ENCODE assay signal across 8 cellular contexts in the genomic region with DNA sequence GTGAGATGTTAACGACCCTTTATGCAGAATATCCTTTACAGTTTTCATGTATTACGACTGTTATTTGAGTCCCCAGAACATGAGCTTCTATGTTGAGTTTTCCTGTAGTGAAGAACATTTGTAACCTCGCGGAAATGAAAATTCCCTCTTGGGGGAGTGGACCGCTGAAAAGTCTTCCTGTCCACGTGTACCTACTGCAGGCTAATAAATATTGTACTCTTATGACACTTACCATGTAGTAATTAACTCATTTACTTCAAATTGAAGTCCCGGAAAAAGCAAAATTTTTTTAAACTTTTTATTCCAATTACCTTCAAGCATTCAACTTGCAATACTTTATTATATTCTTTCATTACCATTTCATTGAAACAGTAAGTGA. TPM values are rescaled to one million over a fixed set of nuclear protein-coding genes. Genes with fewer than 3 reads are reported as not detected.
DNase-seq lines count a peak whose midpoint lies in the region; ATAC-seq and TF ChIP-seq lines count a peak whose summit lies in the region.

No MANE protein-coding gene starts in this region.

- peak overlapping the region; percentile 64 to 97 (median 90); a peak in 21 of 22 replicates for H3K27ac ChIP-seq in BLaER1 treated with 17β-estradiol and CSF1 and Interleukin-3, amounts not matched to agents 10 nM and 100 nM
- H3K27ac ChIP-seq in Karpas-422 (ENCODE audit: low read length) (peak overlapping the region; percentile 77), coronary artery (no peak overlapping the region)

- no peak for TF ChIP-seq CTCF in coronary artery (IDR thresholded peaks at IDR 0.05)

- peaks cover 0 to 46% (median 11%) of the 10 kb centered on the region in 11 experiments; a peak in 10 of 22 replicates for H4K20me1 ChIP-seq in BLaER1 treated with 17β-estradiol and CSF1 and Interleukin-3, amounts not matched to agents 10 nM and 100 nM
- peaks cover 8% of the 10 kb centered on the region; the same call in 1 of the 2 replicates for H4K20me1 ChIP-seq in Karpas-422 (ENCODE audit: insufficient read depth, low read depth, low read length)

- H3K4me3 Mint-ChIP-seq in natural killer cell treated with Interleukin-12 subunit alpha and Interleukin-12 subunit beta and Interleukin-15 and Interleukin-18, amount 100 ng/mL, for 72 hours, result peak overlapping the region; percentile 100

- no peaks in the 10 kb centered on the region for H3K27me3 Mint-ChIP-seq in natural killer cell treated with Interleukin-12 subunit alpha and Interleukin-12 subunit beta and Interleukin-15 and Interleukin-18, amount 100 ng/mL, for 72 hours

- no peaks in the 10 kb centered on the region for H3K9me3 ChIP-seq in BLaER1 treated with 17β-estradiol and CSF1 and Interleukin-3, amounts not matched to agents 10 nM and 100 nM (replicated peaks in 1 of 11)
- no peaks in the 10 kb centered on the region for H3K9me3 ChIP-seq in Karpas-422 (ENCODE audit: low read length)

- peak overlapping the region; percentile 92 to 95 for H3K27ac Mint-ChIP-seq in natural killer cell treated with Interleukin-12 subunit alpha and Interleukin-12 subunit beta and Interleukin-15 and Interleukin-18, amount 100 ng/mL, for 72 hours

- peak overlapping the region; percentile 83 to 99 (median 91) for H3K9ac ChIP-seq in BLaER1 treated with 17β-estradiol and CSF1 and Interleukin-3, amounts not matched to agents 10 nM and 100 nM
- H3K9ac ChIP-seq in Karpas-422 (ENCODE audit: low read length), result peak overlapping the region; percentile 97

- no peaks in the 10 kb centered on the region for H3K9me2 ChIP-seq in Karpas-422 (replicated peaks; ENCODE audit: insufficient read depth, low read length)

- H3K36me3 ChIP-seq in BLaER1 treated with 17β-estradiol and CSF1 and Interleukin-3, amounts not matched to agents 10 nM and 100 nM, result peaks cover 0 to 9% (median 3%) of the 10 kb centered on the region in 11 experiments; a peak in 14 of 22 replicates
- H3K36me3 ChIP-seq in Karpas-422 (ENCODE audit: insufficient read depth, low read length), result no peaks in the 10 kb centered on the region; the same call in 1 of the 2 replicates

- DNase-seq in Karpas-422 (no peak), coronary artery (ENCODE audit: low spot score) (no peak), nucleus accumbens (lab: John Stamatoyannopoulos, UW) (no peak), iPS-NIHi7 (ENCODE audit: extremely low spot score) (no peak)
- no peak for DNase-seq in natural killer cell treated with Interleukin-12 subunit alpha and Interleukin-12 subunit beta and Interleukin-15 and Interleukin-18, amount 100 ng/mL, for 72 hours (ENCODE audit: low spot score)

- peaks cover 23 to 46% (median 34%) of the 10 kb centered on the region in 10 experiments for H3K4me1 ChIP-seq in BLaER1 treated with 17β-estradiol and CSF1 and Interleukin-3, amounts not matched to agents 10 nM and 100 nM
- H3K4me1 ChIP-seq in Karpas-422 (ENCODE audit: low read length), result peaks cover 46% of the 10 kb centered on the region

- H3K36me3 Mint-ChIP-seq in natural killer cell treated with Interleukin-12 subunit alpha and Interleukin-12 subunit beta and Interleukin-15 and Interleukin-18, amount 100 ng/mL, for 72 hours, result peaks cover 8% of the 10 kb centered on the region

- no peaks in the 10 kb centered on the region for H3K9me3 Mint-ChIP-seq in natural killer cell treated with Interleukin-12 subunit alpha and Interleukin-12 subunit beta and Interleukin-15 and Interleukin-18, amount 100 ng/mL, for 72 hours

- H3K4me3 ChIP-seq in BLaER1 treated with 17β-estradiol and CSF1 and Interleukin-3, amounts not matched to agents 10 nM and 100 nM, result peak overlapping the region; percentile 84 to 99 (median 89)
- H3K4me3 ChIP-seq in Karpas-422 (ENCODE audit: low read length) (peak overlapping the region; percentile 96), coronary artery (peak overlapping the region; percentile 91)

- no peak overlapping the region for H2AFZ ChIP-seq in Karpas-422 (ENCODE audit: low read length)

- H3K27me3 ChIP-seq in BLaER1 treated with 17β-estradiol and CSF1 and Interleukin-3, amounts not matched to agents 10 nM and 100 nM, result no peaks in the 10 kb centered on the region
- no peaks in the 10 kb centered on the region for H3K27me3 ChIP-seq in Karpas-422 (ENCODE audit: low read length)

- peak overlapping the region; percentile 78 to 98 (median 91) for H3K4me2 ChIP-seq in BLaER1 treated with 17β-estradiol and CSF1 and Interleukin-3, amounts not matched to agents 10 nM and 100 nM
- peak overlapping the region; percentile 90 for H3K4me2 ChIP-seq in Karpas-422 (ENCODE audit: low read depth, low read length, poor library complexity, severe bottlenecking)

- H3K79me2 ChIP-seq in Karpas-422 (ENCODE audit: low read length), result peaks cover 99% of the 10 kb centered on the region

- H3K4me1 Mint-ChIP-seq in natural killer cell treated with Interleukin-12 subunit alpha and Interleukin-12 subunit beta and Interleukin-15 and Interleukin-18, amount 100 ng/mL, for 72 hours (ENCODE audit: low read depth in 2 of 2), result peaks cover 23 to 41% of the 10 kb centered on the region in 2 donors

- ATAC-seq in natural killer cell treated with Interleukin-12 subunit alpha and Interleukin-12 subunit beta and Interleukin-15 and Interleukin-18, amount 100 ng/mL, for 72 hours, result no peak
- ATAC-seq in HG03196 (IDR thresholded peaks at IDR 0.05; ENCODE audit: unreplicated experiment), result no peak
- ATAC-seq in GM18519 (IDR thresholded peaks at IDR 0.05; ENCODE audit: low FRiP score, unreplicated experiment), result no peak

RNA-seq across cellular contexts. Expression of a gene that starts 1.1 kb away (rescaled TPM):
- 54.8 and 62.9 TPM in 2 replicates for total RNA-seq in Karpas-422 (2014; rRNA removed; shearing (Covaris generic); ENCODE audit: low replicate concordance)
- total RNA-seq in natural killer cell treated with Interleukin-12 subunit alpha and Interleukin-12 subunit beta and Interleukin-15 and Interleukin-18, amount 100 ng/mL, for 72 hours, result 10 to 100 TPM; 24.8 to 45.9 TPM

RNA-seq across cellular contexts. Expression of a gene that starts 1.1 kb away (rescaled TPM):
- 26.4 and 39.8 TPM in 2 replicates for total RNA-seq in Karpas-422 (2014; rRNA removed; shearing (Covaris generic); ENCODE audit: low replicate concordance)
- 10 to 100 TPM; 18.9 to 29.1 TPM for total RNA-seq in natural killer cell treated with Interleukin-12 subunit alpha and Interleukin-12 subunit beta and Interleukin-15 and Interleukin-18, amount 100 ng/mL, for 72 hours

RNA-seq across cellular contexts. Expression of a gene that starts 20.3 kb away (rescaled TPM):
- 9.8 and 21.3 TPM in 2 replicates for total RNA-seq in Karpas-422 (2014; rRNA removed; shearing (Covaris generic); ENCODE audit: low replicate concordance)
- total RNA-seq in natural killer cell treated with Interleukin-12 subunit alpha and Interleukin-12 subunit beta and Interleukin-15 and Interleukin-18, amount 100 ng/mL, for 72 hours, result 10 to 100 TPM; 10.6 to 19.3 TPM

Comparison
In these comparisons a context has a peak if more than half of its experiments do, and no peak if none do; other contexts are left out.
1. H3K27ac ChIP-seq: peak in BLaER1 treated with 17β-estradiol and CSF1 and Interleukin-3, amounts not matched to agents 10 nM and 100 nM (11 of 11) and Karpas-422 (single experiment); none in coronary artery (0 of 2).
2. Peak in every context shown above with its lines, with median percentiles within 50 percentile points of each other: H3K4me3 ChIP-seq.